11 cellular contexts compared by ENCODE assay signal in the genomic region with DNA sequence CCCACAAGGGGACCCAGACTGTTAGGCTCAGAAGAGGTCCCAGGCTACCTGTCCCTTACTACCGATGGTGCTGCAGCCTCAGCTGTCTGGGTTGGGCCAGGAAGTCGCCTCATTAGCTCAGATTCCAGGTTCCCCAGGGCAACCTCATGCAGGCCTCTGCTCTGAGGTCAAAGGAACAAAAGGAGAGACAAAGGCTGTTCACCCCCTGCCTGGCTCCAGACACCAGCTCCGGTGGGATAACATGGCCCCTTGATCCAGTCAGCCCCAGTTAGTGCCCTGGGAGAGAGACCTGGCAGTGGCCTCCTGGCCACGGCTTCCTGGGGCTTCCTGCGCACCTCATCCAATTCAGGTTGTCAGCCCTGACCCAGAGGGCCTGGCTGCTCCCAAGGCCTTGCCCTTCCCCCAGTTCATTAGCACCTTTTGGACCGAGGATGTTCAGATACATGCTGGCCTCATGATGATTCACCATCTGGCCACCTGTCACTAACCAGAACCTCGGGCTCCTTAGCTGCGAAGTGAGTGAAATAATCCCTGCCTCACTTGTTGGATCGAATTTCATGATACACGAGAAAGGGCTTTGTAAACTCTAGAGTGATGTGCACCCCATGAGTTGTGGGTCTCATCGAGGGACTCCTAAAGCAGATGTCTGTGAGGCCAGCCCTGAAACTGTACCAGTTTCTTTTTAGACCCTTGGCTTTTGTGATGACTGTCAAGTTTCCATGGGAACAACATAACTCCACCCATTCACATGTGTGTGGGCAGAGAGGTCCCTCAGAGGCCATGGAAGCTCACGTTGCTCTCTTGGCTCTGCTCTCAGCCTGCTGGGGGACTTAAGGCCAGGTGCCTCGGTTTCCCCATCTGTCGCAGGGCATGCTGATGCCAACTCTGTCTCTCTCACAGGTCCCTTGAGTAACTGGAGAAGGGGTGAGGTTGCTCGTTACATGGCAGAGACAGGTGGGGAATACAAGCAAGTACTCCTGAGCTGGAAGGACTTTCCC.
DNase-seq lines count a peak whose midpoint lies in the region; ATAC-seq and TF ChIP-seq lines count a peak whose summit lies in the region.
"Had no signal": no experiment of that assay in that cellular context is flagged by ENCODE, and none has a peak within 500 bp of the region (broad histone marks: within the 10 kb centered on the region; RNA-seq: fewer than 3 reads in every experiment).

No MANE protein-coding gene starts in this region.

- no peak overlapping the region for H2BK12ac ChIP-seq in mesenchymal stem cell (ENCODE audit: low read length in 2 of 2)

- peaks cover 19% of the 10 kb centered on the region for H3K9me3 Mint-ChIP-seq in osteocyte (ENCODE audit: unreplicated experiment)

- WGBS in mesenchymal stem cell = 64% methylated on average over 15 of the region's 15 CpGs

- no peak overlapping the region for H2BK120ac ChIP-seq in mesenchymal stem cell (ENCODE audit: low read depth, low read length)

- H3K79me1 ChIP-seq in mesenchymal stem cell (replicated peaks; ENCODE audit: low read length, poor library complexity, severe bottlenecking) = no peaks in the 10 kb centered on the region

- H3K27ac ChIP-seq in mesenchymal stem cell (ENCODE audit: low read length, poor library complexity, severe bottlenecking) = no peak overlapping the region
- H3K27ac ChIP-seq: cardiac muscle cell had no signal

- no peaks in the 10 kb centered on the region for H3K4me1 ChIP-seq in mesenchymal stem cell (ENCODE audit: control insufficient read depth, insufficient read depth, low read depth, low read length)

- no peak overlapping the region for H2AFZ ChIP-seq in mesenchymal stem cell (ENCODE audit: low read depth, low read length)

- no peak overlapping the region for H2BK15ac ChIP-seq in mesenchymal stem cell (ENCODE audit: low read depth, poor library complexity, severe bottlenecking)

- H3K4ac ChIP-seq in mesenchymal stem cell (ENCODE audit: low read depth in 1 of 2, low read length in 2 of 2) = no peak overlapping the region

- H3K27me3 ChIP-seq in mesenchymal stem cell (ENCODE audit: control insufficient read depth in 1 of 2, insufficient read depth in 1 of 2, low read length in 2 of 2) = peaks cover 42 to 69% of the 10 kb centered on the region in 2 experiments
- H3K27me3 ChIP-seq: cardiac muscle cell had no signal

- H3K4me3 ChIP-seq in mesenchymal stem cell (ENCODE audit: insufficient read depth in 1 of 2, low read depth in 1 of 2, low read length in 2 of 2) = no peak overlapping the region
- H3K4me3 ChIP-seq: cardiac muscle cell had no signal

- DNase-seq in NCI-H524 treated with DMSO at 0.1 percent for 48 hours (lab: John Stamatoyannopoulos, UW) (peak; percentile 75), mesenchymal stem cell (peak; percentile 20), osteocyte (ENCODE audit: extremely low spot score, unreplicated experiment) (no peak), foreskin melanocyte (no peak), 8988T (no peak)
- no peak for DNase-seq in stimulated activated CD4-positive, alpha-beta T cell treated with anti-CD3 and anti-CD28 coated beads, Interleukin-12 subunit alpha, Interleukin-12 subunit beta, amount 100 ng/mL, for 4 hours
- DNase-seq: DMS79, glutamatergic neuron had no signal

- no peaks in the 10 kb centered on the region for H3K4me1 Mint-ChIP-seq in osteocyte (ENCODE audit: unreplicated experiment)

- no peak overlapping the region for H4K8ac ChIP-seq in mesenchymal stem cell (ENCODE audit: low read length)

- no peak overlapping the region for H4K91ac ChIP-seq in mesenchymal stem cell (ENCODE audit: low read length)

- H2AK5ac ChIP-seq in mesenchymal stem cell (ENCODE audit: low read length, severe bottlenecking) = no peak overlapping the region

- H3K14ac ChIP-seq in mesenchymal stem cell (ENCODE audit: low read length in 2 of 2) = no peak overlapping the region

- H3K18ac ChIP-seq in mesenchymal stem cell (ENCODE audit: low read depth in 1 of 2, low read length in 2 of 2) = no peak overlapping the region

- H3K36me3 ChIP-seq in mesenchymal stem cell (ENCODE audit: control insufficient read depth in 1 of 2, insufficient read depth in 2 of 2, low read depth in 1 of 2, low read length in 2 of 2) = no peaks in the 10 kb centered on the region
- H3K36me3 ChIP-seq: cardiac muscle cell had no signal

- no peak overlapping the region for H3K27ac Mint-ChIP-seq in osteocyte (ENCODE audit: unreplicated experiment)

- no peak overlapping the region for H3K23ac ChIP-seq in mesenchymal stem cell (ENCODE audit: low read length in 2 of 2)

- peaks cover 6% of the 10 kb centered on the region for H3K9me3 ChIP-seq in mesenchymal stem cell (ENCODE audit: control insufficient read depth, low read length)

- H3K9ac ChIP-seq in mesenchymal stem cell (ENCODE audit: low read length) = no peak overlapping the region

- H3K27me3 Mint-ChIP-seq in osteocyte (ENCODE audit: unreplicated experiment) = peaks cover 52% of the 10 kb centered on the region

- ATAC-seq in GM18502 (IDR thresholded peaks at IDR 0.05; ENCODE audit: poor library complexity, unreplicated experiment) (peak; percentile 45), HG02588 (IDR thresholded peaks at IDR 0.05; ENCODE audit: unreplicated experiment) (peak; percentile 55)

- H2BK5ac ChIP-seq in mesenchymal stem cell (ENCODE audit: low read depth, low read length, poor library complexity, severe bottlenecking) = no peak overlapping the region

- no peak overlapping the region for H3K4me3 Mint-ChIP-seq in osteocyte (ENCODE audit: unreplicated experiment)

- no peak for TF ChIP-seq CTCF in osteocyte (IDR thresholded peaks at IDR 0.05)

- no peaks in the 10 kb centered on the region for H3K36me3 Mint-ChIP-seq in osteocyte (ENCODE audit: unreplicated experiment)

- no peak overlapping the region for H3K4me2 ChIP-seq in mesenchymal stem cell (ENCODE audit: low read length, poor library complexity, severe bottlenecking)

Comparison
In these comparisons a context has a peak if more than half of its experiments do, and no peak if none do; other contexts are left out.
1. DNase-seq: peak in NCI-H524 treated with DMSO at 0.1 percent for 48 hours (single experiment) and mesenchymal stem cell (single experiment); none in stimulated activated CD4-positive, alpha-beta T cell treated with anti-CD3 and anti-CD28 coated beads, Interleukin-12 subunit alpha, Interleukin-12 subunit beta, amount 100 ng/mL, for 4 hours (single experiment), osteocyte (single experiment), foreskin melanocyte (single experiment) and 8988T (single experiment).